In the genomic region with DNA sequence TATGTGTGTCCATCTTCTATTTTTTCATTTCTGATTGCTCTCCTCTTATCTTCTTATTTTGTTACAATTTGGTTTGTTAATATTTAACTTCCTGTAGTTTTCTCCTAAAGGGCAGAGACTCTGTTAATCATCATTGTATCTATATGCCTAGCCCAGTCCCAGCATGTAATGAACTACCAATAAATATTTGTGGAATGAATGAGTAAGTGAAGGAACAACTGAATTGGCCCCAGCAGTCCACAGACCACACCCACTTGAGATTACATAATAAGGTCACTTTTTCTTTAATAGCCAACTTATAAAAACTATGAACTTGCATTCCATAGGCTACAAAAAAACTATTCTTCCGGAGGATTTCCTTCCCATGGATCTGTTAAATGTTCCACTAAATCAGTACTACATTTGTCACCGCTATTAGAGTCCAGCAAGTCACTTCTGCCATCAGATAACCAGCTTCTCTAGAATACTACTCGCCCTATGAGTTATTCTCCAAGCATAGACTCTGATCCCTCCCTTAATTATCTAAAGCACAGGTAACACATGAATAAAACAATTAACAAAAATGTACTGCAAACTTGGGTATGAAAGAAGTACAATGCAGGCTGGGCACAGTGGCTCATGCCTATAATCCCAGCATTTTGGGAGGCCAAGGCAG, we compare ENCODE assay signal across 2 cellular contexts.
TF ChIP-seq lines count a peak whose summit lies in the region.

No MANE protein-coding gene starts in this region.

TF ChIP-seq in SK-N-SH, 30 proteins besides CTCF, POLR2A, EP300 and RAD21:
- TF ChIP-seq, protein P1, sequence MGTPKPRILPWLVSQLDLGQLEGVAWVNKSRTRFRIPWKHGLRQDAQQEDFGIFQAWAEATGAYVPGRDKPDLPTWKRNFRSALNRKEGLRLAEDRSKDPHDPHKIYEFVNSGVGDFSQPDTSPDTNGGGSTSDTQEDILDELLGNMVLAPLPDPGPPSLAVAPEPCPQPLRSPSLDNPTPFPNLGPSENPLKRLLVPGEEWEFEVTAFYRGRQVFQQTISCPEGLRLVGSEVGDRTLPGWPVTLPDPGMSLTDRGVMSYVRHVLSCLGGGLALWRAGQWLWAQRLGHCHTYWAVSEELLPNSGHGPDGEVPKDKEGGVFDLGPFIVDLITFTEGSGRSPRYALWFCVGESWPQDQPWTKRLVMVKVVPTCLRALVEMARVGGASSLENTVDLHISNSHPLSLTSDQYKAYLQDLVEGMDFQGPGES (IDR thresholded peaks at IDR 0.05; ENCODE audit: low read depth, low read length), result no peak
- no peak for TF ChIP-seq YY1 (IDR thresholded peaks at IDR 0.05; ENCODE audit: low read depth)
- TF ChIP-seq, protein P2, sequence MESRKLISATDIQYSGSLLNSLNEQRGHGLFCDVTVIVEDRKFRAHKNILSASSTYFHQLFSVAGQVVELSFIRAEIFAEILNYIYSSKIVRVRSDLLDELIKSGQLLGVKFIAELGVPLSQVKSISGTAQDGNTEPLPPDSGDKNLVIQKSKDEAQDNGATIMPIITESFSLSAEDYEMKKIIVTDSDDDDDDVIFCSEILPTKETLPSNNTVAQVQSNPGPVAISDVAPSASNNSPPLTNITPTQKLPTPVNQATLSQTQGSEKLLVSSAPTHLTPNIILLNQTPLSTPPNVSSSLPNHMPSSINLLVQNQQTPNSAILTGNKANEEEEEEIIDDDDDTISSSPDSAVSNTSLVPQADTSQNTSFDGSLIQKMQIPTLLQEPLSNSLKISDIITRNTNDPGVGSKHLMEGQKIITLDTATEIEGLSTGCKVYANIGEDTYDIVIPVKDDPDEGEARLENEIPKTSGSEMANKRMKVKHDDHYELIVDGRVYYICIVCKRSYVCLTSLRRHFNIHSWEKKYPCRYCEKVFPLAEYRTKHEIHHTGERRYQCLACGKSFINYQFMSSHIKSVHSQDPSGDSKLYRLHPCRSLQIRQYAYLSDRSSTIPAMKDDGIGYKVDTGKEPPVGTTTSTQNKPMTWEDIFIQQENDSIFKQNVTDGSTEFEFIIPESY (IDR thresholded peaks at IDR 0.05; ENCODE audit: borderline replicate concordance, low read depth), result no peak
- TF ChIP-seq CHD2 (IDR thresholded peaks at IDR 0.05; ENCODE audit: low read length, partially characterized antibody), result no peak
- TF ChIP-seq GABPA (IDR thresholded peaks at IDR 0.05; ENCODE audit: low read depth), result no peak
- TF ChIP-seq FOSL2 (IDR thresholded peaks at IDR 0.05; ENCODE audit: borderline replicate concordance, low read depth), result no peak
- TF ChIP-seq MXI1 (IDR thresholded peaks at IDR 0.05; ENCODE audit: low read depth, low read length), result no peak
- no peak for TF ChIP-seq TAF1 (IDR thresholded peaks at IDR 0.05; ENCODE audit: borderline replicate concordance, low read depth, low read length)
- TF ChIP-seq, protein P3, sequence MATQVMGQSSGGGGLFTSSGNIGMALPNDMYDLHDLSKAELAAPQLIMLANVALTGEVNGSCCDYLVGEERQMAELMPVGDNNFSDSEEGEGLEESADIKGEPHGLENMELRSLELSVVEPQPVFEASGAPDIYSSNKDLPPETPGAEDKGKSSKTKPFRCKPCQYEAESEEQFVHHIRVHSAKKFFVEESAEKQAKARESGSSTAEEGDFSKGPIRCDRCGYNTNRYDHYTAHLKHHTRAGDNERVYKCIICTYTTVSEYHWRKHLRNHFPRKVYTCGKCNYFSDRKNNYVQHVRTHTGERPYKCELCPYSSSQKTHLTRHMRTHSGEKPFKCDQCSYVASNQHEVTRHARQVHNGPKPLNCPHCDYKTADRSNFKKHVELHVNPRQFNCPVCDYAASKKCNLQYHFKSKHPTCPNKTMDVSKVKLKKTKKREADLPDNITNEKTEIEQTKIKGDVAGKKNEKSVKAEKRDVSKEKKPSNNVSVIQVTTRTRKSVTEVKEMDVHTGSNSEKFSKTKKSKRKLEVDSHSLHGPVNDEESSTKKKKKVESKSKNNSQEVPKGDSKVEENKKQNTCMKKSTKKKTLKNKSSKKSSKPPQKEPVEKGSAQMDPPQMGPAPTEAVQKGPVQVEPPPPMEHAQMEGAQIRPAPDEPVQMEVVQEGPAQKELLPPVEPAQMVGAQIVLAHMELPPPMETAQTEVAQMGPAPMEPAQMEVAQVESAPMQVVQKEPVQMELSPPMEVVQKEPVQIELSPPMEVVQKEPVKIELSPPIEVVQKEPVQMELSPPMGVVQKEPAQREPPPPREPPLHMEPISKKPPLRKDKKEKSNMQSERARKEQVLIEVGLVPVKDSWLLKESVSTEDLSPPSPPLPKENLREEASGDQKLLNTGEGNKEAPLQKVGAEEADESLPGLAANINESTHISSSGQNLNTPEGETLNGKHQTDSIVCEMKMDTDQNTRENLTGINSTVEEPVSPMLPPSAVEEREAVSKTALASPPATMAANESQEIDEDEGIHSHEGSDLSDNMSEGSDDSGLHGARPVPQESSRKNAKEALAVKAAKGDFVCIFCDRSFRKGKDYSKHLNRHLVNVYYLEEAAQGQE (IDR thresholded peaks at IDR 0.05; ENCODE audit: low read depth, low read length), result no peak
- TF ChIP-seq NFIC (IDR thresholded peaks at IDR 0.05; ENCODE audit: borderline replicate concordance), result no peak
- TF ChIP-seq RFX5 (IDR thresholded peaks at IDR 0.05; ENCODE audit: low read length), result no peak
- TF ChIP-seq SMC3 (IDR thresholded peaks at IDR 0.05; ENCODE audit: low read depth, low read length), result no peak
- TF ChIP-seq TCF12 (IDR thresholded peaks at IDR 0.05), result no peak
- TF ChIP-seq EZH2phosphoT487 (IDR thresholded peaks at IDR 0.05; ENCODE audit: borderline replicate concordance, low read depth), result no peak
- TF ChIP-seq, protein P4, sequence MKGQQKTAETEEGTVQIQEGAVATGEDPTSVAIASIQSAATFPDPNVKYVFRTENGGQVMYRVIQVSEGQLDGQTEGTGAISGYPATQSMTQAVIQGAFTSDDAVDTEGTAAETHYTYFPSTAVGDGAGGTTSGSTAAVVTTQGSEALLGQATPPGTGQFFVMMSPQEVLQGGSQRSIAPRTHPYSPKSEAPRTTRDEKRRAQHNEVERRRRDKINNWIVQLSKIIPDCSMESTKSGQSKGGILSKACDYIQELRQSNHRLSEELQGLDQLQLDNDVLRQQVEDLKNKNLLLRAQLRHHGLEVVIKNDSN (IDR thresholded peaks at IDR 0.05; ENCODE audit: borderline replicate concordance, low read depth), result no peak
- TF ChIP-seq, protein P5, sequence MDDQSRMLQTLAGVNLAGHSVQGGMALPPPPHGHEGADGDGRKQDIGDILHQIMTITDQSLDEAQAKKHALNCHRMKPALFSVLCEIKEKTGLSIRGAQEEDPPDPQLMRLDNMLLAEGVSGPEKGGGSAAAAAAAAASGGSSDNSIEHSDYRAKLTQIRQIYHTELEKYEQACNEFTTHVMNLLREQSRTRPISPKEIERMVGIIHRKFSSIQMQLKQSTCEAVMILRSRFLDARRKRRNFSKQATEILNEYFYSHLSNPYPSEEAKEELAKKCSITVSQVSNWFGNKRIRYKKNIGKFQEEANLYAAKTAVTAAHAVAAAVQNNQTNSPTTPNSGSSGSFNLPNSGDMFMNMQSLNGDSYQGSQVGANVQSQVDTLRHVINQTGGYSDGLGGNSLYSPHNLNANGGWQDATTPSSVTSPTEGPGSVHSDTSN (IDR thresholded peaks at IDR 0.05), result no peak
TF ChIP-seq in SK-N-SH: peak in this region for 0.

TF ChIP-seq in SK-N-SH treated with all-trans-retinoic acid at 6 μM for 48 hours, 23 proteins besides CTCF, POLR2A, EP300 and RAD21 (continued from another document):
- TF ChIP-seq, protein P6, sequence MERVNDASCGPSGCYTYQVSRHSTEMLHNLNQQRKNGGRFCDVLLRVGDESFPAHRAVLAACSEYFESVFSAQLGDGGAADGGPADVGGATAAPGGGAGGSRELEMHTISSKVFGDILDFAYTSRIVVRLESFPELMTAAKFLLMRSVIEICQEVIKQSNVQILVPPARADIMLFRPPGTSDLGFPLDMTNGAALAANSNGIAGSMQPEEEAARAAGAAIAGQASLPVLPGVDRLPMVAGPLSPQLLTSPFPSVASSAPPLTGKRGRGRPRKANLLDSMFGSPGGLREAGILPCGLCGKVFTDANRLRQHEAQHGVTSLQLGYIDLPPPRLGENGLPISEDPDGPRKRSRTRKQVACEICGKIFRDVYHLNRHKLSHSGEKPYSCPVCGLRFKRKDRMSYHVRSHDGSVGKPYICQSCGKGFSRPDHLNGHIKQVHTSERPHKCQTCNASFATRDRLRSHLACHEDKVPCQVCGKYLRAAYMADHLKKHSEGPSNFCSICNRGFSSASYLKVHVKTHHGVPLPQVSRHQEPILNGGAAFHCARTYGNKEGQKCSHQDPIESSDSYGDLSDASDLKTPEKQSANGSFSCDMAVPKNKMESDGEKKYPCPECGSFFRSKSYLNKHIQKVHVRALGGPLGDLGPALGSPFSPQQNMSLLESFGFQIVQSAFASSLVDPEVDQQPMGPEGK (CRISPR knock-in tag; IDR thresholded peaks at IDR 0.05; ENCODE audit: borderline replicate concordance), result no peak
- TF ChIP-seq ARNTL (CRISPR knock-in tag; IDR thresholded peaks at IDR 0.05; ENCODE audit: borderline replicate concordance, low read depth) (no peak), ZNF565 (CRISPR knock-in tag; conservative IDR thresholded peaks at IDR 0.05; ENCODE audit: low read depth) (no peak), BACH2 (CRISPR knock-in tag; IDR thresholded peaks at IDR 0.05; ENCODE audit: borderline replicate concordance) (no peak), ZNF70 (CRISPR knock-in tag; IDR thresholded peaks at IDR 0.05) (no peak), ZFP30 (CRISPR knock-in tag; IDR thresholded peaks at IDR 0.05) (no peak), CSDC2 (CRISPR knock-in tag; IDR thresholded peaks at IDR 0.05) (no peak), PPARA (CRISPR knock-in tag; IDR thresholded peaks at IDR 0.05; ENCODE audit: borderline replicate concordance) (no peak), OSR1 (CRISPR knock-in tag; IDR thresholded peaks at IDR 0.05) (no peak), TCF4 (CRISPR knock-in tag; IDR thresholded peaks at IDR 0.05; ENCODE audit: borderline replicate concordance) (no peak), TOX (CRISPR knock-in tag; IDR thresholded peaks at IDR 0.05; ENCODE audit: borderline replicate concordance) (no peak), ZFP3 (CRISPR knock-in tag; IDR thresholded peaks at IDR 0.05) (no peak), ZNF8 (CRISPR knock-in tag; IDR thresholded peaks at IDR 0.05) (no peak)
- TF ChIP-seq, protein P7, sequence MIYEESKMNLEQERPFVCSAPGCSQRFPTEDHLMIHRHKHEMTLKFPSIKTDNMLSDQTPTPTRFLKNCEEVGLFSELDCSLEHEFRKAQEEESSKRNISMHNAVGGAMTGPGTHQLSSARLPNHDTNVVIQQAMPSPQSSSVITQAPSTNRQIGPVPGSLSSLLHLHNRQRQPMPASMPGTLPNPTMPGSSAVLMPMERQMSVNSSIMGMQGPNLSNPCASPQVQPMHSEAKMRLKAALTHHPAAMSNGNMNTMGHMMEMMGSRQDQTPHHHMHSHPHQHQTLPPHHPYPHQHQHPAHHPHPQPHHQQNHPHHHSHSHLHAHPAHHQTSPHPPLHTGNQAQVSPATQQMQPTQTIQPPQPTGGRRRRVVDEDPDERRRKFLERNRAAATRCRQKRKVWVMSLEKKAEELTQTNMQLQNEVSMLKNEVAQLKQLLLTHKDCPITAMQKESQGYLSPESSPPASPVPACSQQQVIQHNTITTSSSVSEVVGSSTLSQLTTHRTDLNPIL (CRISPR knock-in tag; IDR thresholded peaks at IDR 0.05; ENCODE audit: low read depth), result no peak
- TF ChIP-seq, protein P8, sequence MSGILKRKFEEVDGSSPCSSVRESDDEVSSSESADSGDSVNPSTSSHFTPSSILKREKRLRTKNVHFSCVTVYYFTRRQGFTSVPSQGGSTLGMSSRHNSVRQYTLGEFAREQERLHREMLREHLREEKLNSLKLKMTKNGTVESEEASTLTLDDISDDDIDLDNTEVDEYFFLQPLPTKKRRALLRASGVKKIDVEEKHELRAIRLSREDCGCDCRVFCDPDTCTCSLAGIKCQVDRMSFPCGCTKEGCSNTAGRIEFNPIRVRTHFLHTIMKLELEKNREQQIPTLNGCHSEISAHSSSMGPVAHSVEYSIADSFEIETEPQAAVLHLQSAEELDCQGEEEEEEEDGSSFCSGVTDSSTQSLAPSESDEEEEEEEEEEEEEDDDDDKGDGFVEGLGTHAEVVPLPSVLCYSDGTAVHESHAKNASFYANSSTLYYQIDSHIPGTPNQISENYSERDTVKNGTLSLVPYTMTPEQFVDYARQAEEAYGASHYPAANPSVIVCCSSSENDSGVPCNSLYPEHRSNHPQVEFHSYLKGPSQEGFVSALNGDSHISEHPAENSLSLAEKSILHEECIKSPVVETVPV (CRISPR knock-in tag; IDR thresholded peaks at IDR 0.05), result no peak
